Comparison of ENCODE assay signal across 6 cellular contexts in genomic region chr15:26894181-26894580, GRCh38. TPM values are rescaled to one million over a fixed set of nuclear protein-coding genes. Genes with fewer than 3 reads are reported as not detected.
"Had no signal": no experiment of that assay in that cellular context is flagged by ENCODE, and none has a peak within 500 bp of the region (broad histone marks: within the 10 kb centered on the region; RNA-seq: fewer than 3 reads in every experiment).

No MANE protein-coding gene starts in this region.

- H3K4me3 Mint-ChIP-seq: H9 had no signal

- ATAC-seq: K562 had no signal

- DNase-seq: GOT3, H9, HCEC 1CT, IMR-90 had no signal

- H3K4me3 ChIP-seq: K562 had no signal

RNA-seq across cellular contexts. Expression of gene GABRA5, which starts 27.3 kb away (rescaled TPM):
- total RNA-seq: HT-29, K562 had no signal
- polyA plus RNA-seq: K562 had no signal
